In the genomic region with DNA sequence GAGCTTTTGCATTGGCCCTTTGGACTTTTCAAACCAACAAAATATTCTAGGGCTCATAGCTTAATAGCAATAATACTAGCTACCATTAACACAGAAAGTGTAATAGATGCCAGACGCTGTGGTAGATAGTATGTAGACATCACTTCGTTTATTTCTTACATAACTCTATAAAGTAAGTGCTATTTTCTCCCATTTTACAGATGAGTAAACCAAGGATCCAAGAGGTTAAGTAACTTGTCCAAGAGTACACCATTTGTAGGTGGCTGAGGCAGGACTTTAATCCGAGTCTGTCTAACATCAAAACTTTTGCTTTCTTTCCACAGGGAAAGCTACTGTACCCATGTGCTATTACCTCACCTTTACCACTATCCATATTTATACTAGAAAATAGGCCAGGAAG, we compare ENCODE assay signal across 12 cellular contexts. TPM values are rescaled to one million over a fixed set of nuclear protein-coding genes. Genes with fewer than 3 reads are reported as not detected.
DNase-seq lines count a peak whose midpoint lies in the region; ATAC-seq and TF ChIP-seq lines count a peak whose summit lies in the region.
"Had no signal": no experiment of that assay in that cellular context is flagged by ENCODE, and none has a peak within 500 bp of the region (broad histone marks: within the 10 kb centered on the region; RNA-seq: fewer than 3 reads in every experiment).

No MANE protein-coding gene starts in this region.

- no peak overlapping the region for H3K27ac Mint-ChIP-seq in CD4-positive, alpha-beta memory T cell
- H3K27ac Mint-ChIP-seq: CD4-positive, CD25-positive, alpha-beta regulatory T cell had no signal

- H2AFZ ChIP-seq in hepatocyte = no peak overlapping the region

- H3K4me1 ChIP-seq in right atrium auricular region (no peaks in the 10 kb centered on the region), ascending aorta (peaks cover 4 to 11% of the 10 kb centered on the region in 2 donors), hepatocyte (ENCODE audit: insufficient read depth) (no peaks in the 10 kb centered on the region)
- H3K4me1 ChIP-seq in CD4-positive, alpha-beta memory T cell (ENCODE audit: insufficient read depth, low read length) = no peaks in the 10 kb centered on the region

- H3K4me3 ChIP-seq in right atrium auricular region = no peak overlapping the region
- no peak overlapping the region for H3K4me3 ChIP-seq in ascending aorta
- H3K4me3 ChIP-seq in hepatocyte = no peak overlapping the region
- no peak overlapping the region for H3K4me3 ChIP-seq in CD4-positive, alpha-beta memory T cell (ENCODE audit: low read length in 2 of 2)
- H3K4me3 ChIP-seq: BLaER1 treated with 17β-estradiol and CSF1 and Interleukin-3, amounts not matched to agents 10 nM and 100 nM; HAP-1 had no signal

- H3K27ac ChIP-seq in right atrium auricular region (peak overlapping the region; percentile 56 to 59), ascending aorta (peak overlapping the region; percentile 63 to 74), hepatocyte (no peak overlapping the region)
- H3K27ac ChIP-seq in CD4-positive, alpha-beta memory T cell (ENCODE audit: low read depth, low read length) = no peak overlapping the region
- H3K27ac ChIP-seq: BLaER1 treated with 17β-estradiol and CSF1 and Interleukin-3, amounts not matched to agents 10 nM and 100 nM had no signal

- no peak overlapping the region for H3K4me3 Mint-ChIP-seq in CD4-positive, alpha-beta memory T cell
- H3K4me3 Mint-ChIP-seq: CD4-positive, CD25-positive, alpha-beta regulatory T cell had no signal

- no peaks in the 10 kb centered on the region for H3K9me2 ChIP-seq in hepatocyte (replicated peaks; ENCODE audit: insufficient read depth)

- no peaks in the 10 kb centered on the region for H3K36me3 Mint-ChIP-seq in CD4-positive, alpha-beta memory T cell
- H3K36me3 Mint-ChIP-seq: CD4-positive, CD25-positive, alpha-beta regulatory T cell had no signal

- intact Hi-C loops in left cardiac atrium (cut with DNase I) = no loop called here
- intact Hi-C loops in ascending aorta (cut with DNase I) = no loop called here
- intact Hi-C loops in CD4-positive, alpha-beta memory T cell (cut with micrococcal nuclease) = no loop called here

- CTCF ChIA-PET in CD4-positive, alpha-beta memory T cell (lab: Charles Lee; ENCODE audit: partially characterized antibody) = no interaction called here

- no peak for DNase-seq in right atrium auricular region (ENCODE audit: low spot score)
- no peak for DNase-seq in left cardiac atrium
- no peak for DNase-seq in ascending aorta (ENCODE audit: low spot score in 2 of 2)
- DNase-seq in hepatocyte (ENCODE audit: low spot score) = no peak
- no peak for DNase-seq in CD4-positive, alpha-beta memory T cell
- DNase-seq: Calu3; CD4-positive, CD25-positive, alpha-beta regulatory T cell; DMS 273 treated with DMSO at 0.1 percent for 48 hours had no signal

- H3K4me2 ChIP-seq in hepatocyte = peak overlapping the region; percentile 64
- H3K4me2 ChIP-seq: BLaER1 treated with 17β-estradiol and CSF1 and Interleukin-3, amounts not matched to agents 10 nM and 100 nM had no signal

- peaks cover 0 to 1% (median 0%) of the 10 kb centered on the region in 4 donors for H3K4me1 Mint-ChIP-seq in CD4-positive, alpha-beta memory T cell

- H3K9me3 Mint-ChIP-seq in CD4-positive, alpha-beta memory T cell = peaks cover 0 to 2% (median 0%) of the 10 kb centered on the region in 8 donors

- peaks cover 3 to 26% of the 10 kb centered on the region in 2 donors for H3K27me3 Mint-ChIP-seq in CD4-positive, alpha-beta memory T cell

- 83% methylated on average over 3 of the region's 3 CpGs for WGBS in hepatocyte (ENCODE audit: low lambda C conversion rate, missing lambda C conversion rate)

- TF ChIP-seq CTCF in right atrium auricular region (IDR thresholded peaks at IDR 0.05) (no peak), ascending aorta (IDR thresholded peaks at IDR 0.05) (no peak), hepatocyte (IDR thresholded peaks at IDR 0.05; ENCODE audit: poor library complexity) (no peak)

- H3K36me3 ChIP-seq in right atrium auricular region = no peaks in the 10 kb centered on the region
- H3K36me3 ChIP-seq in ascending aorta = no peaks in the 10 kb centered on the region
- H3K36me3 ChIP-seq in hepatocyte (replicated peaks; ENCODE audit: insufficient read depth, low read depth) = no peaks in the 10 kb centered on the region
- no peaks in the 10 kb centered on the region for H3K36me3 ChIP-seq in CD4-positive, alpha-beta memory T cell (ENCODE audit: insufficient read depth, low read length)
- H3K36me3 ChIP-seq: BLaER1 treated with 17β-estradiol and CSF1 and Interleukin-3, amounts not matched to agents 10 nM and 100 nM; HAP-1 had no signal

- no peaks in the 10 kb centered on the region for H4K20me1 ChIP-seq in hepatocyte (ENCODE audit: insufficient read depth, poor library complexity, severe bottlenecking)
- H4K20me1 ChIP-seq: BLaER1 treated with 17β-estradiol and CSF1 and Interleukin-3, amounts not matched to agents 10 nM and 100 nM had no signal

- H3K9me3 ChIP-seq in right atrium auricular region (no peaks in the 10 kb centered on the region), ascending aorta (no peaks in the 10 kb centered on the region), hepatocyte (ENCODE audit: low read depth) (no peaks in the 10 kb centered on the region)
- no peaks in the 10 kb centered on the region for H3K9me3 ChIP-seq in CD4-positive, alpha-beta memory T cell (ENCODE audit: control insufficient read depth in 1 of 2, low read length in 2 of 2)
- H3K9me3 ChIP-seq: BLaER1 treated with 17β-estradiol and CSF1 and Interleukin-3, amounts not matched to agents 10 nM and 100 nM; HAP-1 had no signal

- ATAC-seq in left cardiac atrium = no peak
- no peak for ATAC-seq in GM18873 (IDR thresholded peaks at IDR 0.05; ENCODE audit: low FRiP score, unreplicated experiment)
- ATAC-seq in GM18909 (IDR thresholded peaks at IDR 0.05; ENCODE audit: poor library complexity, unreplicated experiment) = no peak

- H3K79me2 ChIP-seq in hepatocyte = no peaks in the 10 kb centered on the region

- POLR2A ChIA-PET in CD4-positive, alpha-beta memory T cell (lab: Charles Lee; ENCODE audit: partially characterized antibody) = interaction anchor here (1.9 kb wide), 1 partner anchor 12 kb away, joined by 7 read pairs; a partner anchor contains a TSS

- H3K27me3 ChIP-seq in right atrium auricular region = no peaks in the 10 kb centered on the region
- H3K27me3 ChIP-seq in ascending aorta = no peaks in the 10 kb centered on the region
- H3K27me3 ChIP-seq in hepatocyte = no peaks in the 10 kb centered on the region
- H3K27me3 ChIP-seq in CD4-positive, alpha-beta memory T cell (ENCODE audit: insufficient read depth, low read length) = no peaks in the 10 kb centered on the region
- H3K27me3 ChIP-seq: BLaER1 treated with 17β-estradiol and CSF1 and Interleukin-3, amounts not matched to agents 10 nM and 100 nM had no signal

RNA-seq across cellular contexts. Expression of a gene that starts 12.0 kb away (rescaled TPM):
- total RNA-seq in right atrium auricular region (100 to 1,000 TPM; 369 to 524 TPM), left cardiac atrium (100 to 1,000 TPM; 201 to 233 TPM), ascending aorta (247 TPM), hepatocyte (198 and 218 TPM in 2 replicates)
- 228 and 242 TPM in 2 replicates for polyA plus RNA-seq in hepatocyte
- 10 to 100 TPM; 76.0 to 91.2 TPM for total RNA-seq in CD4-positive, alpha-beta memory T cell
- polyA plus RNA-seq in CD4-positive, alpha-beta memory T cell = 100 to 1,000 TPM; 190 to 245 TPM

Comparison
In these comparisons a context has a peak if more than half of its experiments do, and no peak if none do; other contexts are left out.
1. H3K27ac ChIP-seq: peak in right atrium auricular region (2 of 2) and ascending aorta (2 of 2); none in hepatocyte (single experiment) and CD4-positive, alpha-beta memory T cell (single experiment).